ENCODE assay signal across 8 cellular contexts in genomic region chr14:73762375-73762822, GRCh38. TPM values are rescaled to one million over a fixed set of nuclear protein-coding genes. Genes with fewer than 3 reads are reported as not detected.
DNase-seq lines count a peak whose midpoint lies in the region; TF ChIP-seq lines count a peak whose summit lies in the region.

No MANE protein-coding gene starts in this region.

- no peak for TF ChIP-seq POLR2A in vagina (IDR thresholded peaks at IDR 0.05)

- H3K4me3 ChIP-seq in Loucy (ENCODE audit: low read length, poor library complexity, severe bottlenecking) (no peak overlapping the region), vagina (no peak overlapping the region)

- H3K36me3 ChIP-seq in Loucy (ENCODE audit: insufficient read depth, low read length): no peaks in the 10 kb centered on the region
- H3K36me3 ChIP-seq in vagina: no peaks in the 10 kb centered on the region

- H3K9me2 ChIP-seq in Loucy (replicated peaks; ENCODE audit: low read depth, low read length): no peaks in the 10 kb centered on the region

- H3K9me3 ChIP-seq in Loucy (ENCODE audit: insufficient read depth, low read depth, low read length) (no peaks in the 10 kb centered on the region), vagina (no peaks in the 10 kb centered on the region)

- H3K4me2 ChIP-seq in Loucy (ENCODE audit: low read depth, low read length, poor library complexity, severe bottlenecking): peak overlapping the region; percentile 78

- H2AFZ ChIP-seq in Loucy (ENCODE audit: low read length): no peak overlapping the region

- no peaks in the 10 kb centered on the region for H3K9me3 Mint-ChIP-seq in immature natural killer cell

- H3K9ac ChIP-seq in Loucy (ENCODE audit: low read depth, low read length, poor library complexity, severe bottlenecking): peak overlapping the region; percentile 45

- H3K27me3 Mint-ChIP-seq in immature natural killer cell (ENCODE audit: low read depth in 3 of 3): peaks cover 17 to 29% (median 29%) of the 10 kb centered on the region in 3 donors

- H3K4me1 ChIP-seq in Loucy (ENCODE audit: insufficient read depth, low read length, poor library complexity, severe bottlenecking): peaks cover 38% of the 10 kb centered on the region
- H3K4me1 ChIP-seq in vagina: peaks cover 85% of the 10 kb centered on the region

- peak overlapping the region; percentile 51 to 83 (median 73) for H3K4me3 Mint-ChIP-seq in immature natural killer cell

- DNase-seq in stimulated activated CD4-positive, alpha-beta T cell treated with anti-CD3 and anti-CD28 coated beads, Interleukin-15, amount 100 ng/mL, for 24 hours: peak; percentile 57
- DNase-seq in stimulated activated CD4-positive, alpha-beta T cell treated with anti-CD3 and anti-CD28 coated beads, Interleukin-2, amount 100 ng/mL, for 48 hours: no peak
- DNase-seq in immature natural killer cell: peak; percentile 67 to 70 (median 68)
- no peak for DNase-seq in vagina (ENCODE audit: extremely low spot score in 2 of 2)
- DNase-seq in SIG-M5 (lab: John Stamatoyannopoulos, UW): no peak
- DNase-seq in NCI-H2227 treated with DMSO at 0.1 percent for 48 hours (lab: John Stamatoyannopoulos, UW): no peak
- no peak for DNase-seq in germinal center (ENCODE audit: low spot score)

- H3K27ac Mint-ChIP-seq in immature natural killer cell: peak overlapping the region; percentile 99 to 100 (median 100)

- H3K27me3 ChIP-seq in Loucy (ENCODE audit: insufficient read depth, low read length, poor library complexity, severe bottlenecking) (no peaks in the 10 kb centered on the region), vagina (no peaks in the 10 kb centered on the region)

- H3K36me3 Mint-ChIP-seq in immature natural killer cell: no peaks in the 10 kb centered on the region

- intact Hi-C loops in vagina (cut with DNase I): loop anchor here (5.0 kb wide), 1 partner anchor 35 kb away; no protein-coding TSS in a partner anchor

- H3K4me1 Mint-ChIP-seq in immature natural killer cell: peaks cover 69% of the 10 kb centered on the region in 2 donors

- H3K27ac ChIP-seq in vagina: peak overlapping the region; percentile 98

- peaks cover 27% of the 10 kb centered on the region for H4K20me1 ChIP-seq in Loucy (ENCODE audit: insufficient read depth, low read length, poor library complexity, severe bottlenecking)

- TF ChIP-seq CTCF in Loucy (conservative IDR thresholded peaks at IDR 0.05; ENCODE audit: low read length) (no peak), vagina (IDR thresholded peaks at IDR 0.05) (no peak)

- peaks cover 98% of the 10 kb centered on the region for H3K79me2 ChIP-seq in Loucy (ENCODE audit: insufficient read depth, low read length)

- no peaks in the 10 kb centered on the region for H3F3A ChIP-seq in Loucy (ENCODE audit: low read depth)

RNA-seq across cellular contexts. Expression of gene PNMA1, which starts 48.2 kb away (rescaled TPM):
- polyA plus RNA-seq in immature natural killer cell: 10 to 100 TPM; 19.6 to 39.2 (median 23.8) TPM
- total RNA-seq in vagina: 35.4 TPM

Comparison
In these comparisons a context has a peak if more than half of its experiments do, and no peak if none do; other contexts are left out.
1. DNase-seq: peak in stimulated activated CD4-positive, alpha-beta T cell treated with anti-CD3 and anti-CD28 coated beads, Interleukin-15, amount 100 ng/mL, for 24 hours (single experiment) and immature natural killer cell (3 of 3); none in stimulated activated CD4-positive, alpha-beta T cell treated with anti-CD3 and anti-CD28 coated beads, Interleukin-2, amount 100 ng/mL, for 48 hours (0 of 2), vagina (0 of 2), SIG-M5 (single experiment), NCI-H2227 treated with DMSO at 0.1 percent for 48 hours (single experiment) and germinal center (single experiment).